In genomic region chr3:133863865-133864264, GRCh38 we compare ENCODE assay signal across 22 cellular contexts.
"Had no signal": no experiment of that assay in that cellular context is flagged by ENCODE, and none has a peak within 500 bp of the region (broad histone marks: within the 10 kb centered on the region; RNA-seq: fewer than 3 reads in every experiment).

No MANE protein-coding gene starts in this region.

- H3K27ac ChIP-seq: coronary artery, foreskin keratinocyte, neutrophil, sigmoid colon, skin epidermis, stomach, thoracic aorta, transverse colon had no signal

- H3K9me3 Mint-ChIP-seq: endodermal cell, immature natural killer cell, nephron progenitor cell had no signal

- H3K4me3 Mint-ChIP-seq: endodermal cell; immature natural killer cell; naive thymus-derived CD4-positive, alpha-beta T cell; nephron progenitor cell had no signal

- H3K27ac Mint-ChIP-seq: endodermal cell; immature natural killer cell; naive thymus-derived CD4-positive, alpha-beta T cell; nephron progenitor cell had no signal

- H3K9me3 ChIP-seq: neutrophil, sigmoid colon, stomach, thoracic aorta, transverse colon had no signal

- H3K4me1 ChIP-seq: foreskin keratinocyte, transverse colon had no signal

- H3K27me3 ChIP-seq: foreskin keratinocyte, neutrophil, sigmoid colon, stomach, transverse colon had no signal

- H3K4me1 Mint-ChIP-seq: endodermal cell, immature natural killer cell had no signal

- DNase-seq: effector CD4-positive, alpha-beta T cell; endodermal cell; erythroblast; foreskin keratinocyte; immature natural killer cell; left cardiac atrium; left ventricle myocardium superior; mesendoderm; naive thymus-derived CD4-positive, alpha-beta T cell; nephron progenitor cell; sigmoid colon; stimulated activated naive CD4-positive, alpha-beta T cell; stomach; substantia nigra; transverse colon had no signal

- ATAC-seq: foreskin keratinocyte; left cardiac atrium; left ventricle myocardium superior; naive thymus-derived CD4-positive, alpha-beta T cell had no signal

- FAIRE-seq: endothelial cell of umbilical vein, keratinocyte had no signal

- H3K36me3 Mint-ChIP-seq: immature natural killer cell; naive thymus-derived CD4-positive, alpha-beta T cell had no signal

- H3K4me3 ChIP-seq: coronary artery, lung, sigmoid colon, skin epidermis, stomach, thoracic aorta, transverse colon had no signal

- H3K36me3 ChIP-seq: neutrophil, sigmoid colon, stomach, thoracic aorta, transverse colon had no signal
